In the genomic region with DNA sequence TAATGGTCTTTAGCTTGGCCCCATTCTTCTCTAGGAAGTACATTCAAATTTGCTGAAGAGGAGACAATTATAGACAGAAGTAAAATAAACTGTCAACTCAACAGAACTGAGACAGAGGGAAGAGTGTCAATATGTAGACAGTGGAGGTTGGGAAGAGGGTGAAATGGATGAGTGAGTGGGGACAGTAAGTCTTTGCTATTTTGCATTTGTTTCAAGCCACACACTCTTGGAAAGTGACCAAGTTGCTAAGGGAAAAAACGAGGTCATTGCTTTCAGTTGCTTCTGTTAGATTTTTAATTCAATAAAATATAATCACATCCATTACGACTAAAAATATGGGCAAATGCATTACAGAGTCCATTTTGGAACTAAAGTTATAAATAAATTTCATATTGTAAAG, we compare ENCODE assay signal across 17 cellular contexts. TPM values are rescaled to one million over a fixed set of nuclear protein-coding genes. Genes with fewer than 3 reads are reported as not detected.
DNase-seq lines count a peak whose midpoint lies in the region; ATAC-seq, FAIRE-seq and TF ChIP-seq lines count a peak whose summit lies in the region.
"Had no signal": no experiment of that assay in that cellular context is flagged by ENCODE, and none has a peak within 500 bp of the region (broad histone marks: within the 10 kb centered on the region; RNA-seq: fewer than 3 reads in every experiment).

No MANE protein-coding gene starts in this region.

- intact Hi-C loops in Right ventricle myocardium superior (cut with DNase I), result no loop called here

- H3K36me3 ChIP-seq in adipocyte (ENCODE audit: control insufficient read depth, insufficient read depth, low read length, severe bottlenecking), result peaks cover 3% of the 10 kb centered on the region
- peaks cover 4% of the 10 kb centered on the region for H3K36me3 ChIP-seq in suprapubic skin

- TF ChIP-seq POLR2A in A549 (IDR thresholded peaks at IDR 0.05; ENCODE audit: low read length) (no peak), suprapubic skin (IDR thresholded peaks at IDR 0.05) (no peak)

- no peaks in the 10 kb centered on the region for H3K27me3 ChIP-seq in adipocyte (replicated peaks; ENCODE audit: control insufficient read depth, insufficient read depth, low read length)
- no peaks in the 10 kb centered on the region for H3K27me3 ChIP-seq in suprapubic skin
- H3K27me3 ChIP-seq: esophagus squamous epithelium, testis had no signal

- H3K4me2 ChIP-seq in A549, result no peak overlapping the region
- H3K4me2 ChIP-seq: GM23338 had no signal

- FAIRE-seq in A549 (lab: Jason Lieb, UNC), result no peak

- no peak overlapping the region for H3K9ac ChIP-seq in adipocyte (ENCODE audit: low read length)

- H3K4me1 ChIP-seq in A549 (peaks cover 11% of the 10 kb centered on the region), adipocyte (ENCODE audit: control insufficient read depth, insufficient read depth, low read length) (peaks cover 15% of the 10 kb centered on the region), suprapubic skin (no peaks in the 10 kb centered on the region)
- H3K4me1 ChIP-seq: esophagus squamous epithelium, testis had no signal

- H3K4me3 ChIP-seq in A549 (no peak overlapping the region), adipocyte (ENCODE audit: low read length) (no peak overlapping the region), fibroblast of the aortic adventitia (ENCODE audit: low read depth, low read length) (no peak overlapping the region), suprapubic skin (no peak overlapping the region)
- H3K4me3 ChIP-seq: esophagus squamous epithelium, GM23338, lower lobe of right lung, testis had no signal

- POLR2A ChIA-PET in A549 (lab: Yijun Ruan, JAX), result no interaction called here

- H3K27ac ChIP-seq in A549 (no peak overlapping the region), suprapubic skin (no peak overlapping the region)
- H3K27ac ChIP-seq: esophagus squamous epithelium, lower lobe of right lung, testis had no signal

- TF ChIP-seq CTCF in A549 (IDR thresholded peaks at IDR 0.05) (no peak), fibroblast of the aortic adventitia (IDR thresholded peaks at IDR 0.05; ENCODE audit: insufficient read depth, low read length) (no peak), suprapubic skin (IDR thresholded peaks at IDR 0.05) (no peak)

- no peak for DNase-seq in A549 (ENCODE audit: low read depth in 1 of 2, low spot score in 1 of 2)
- peak; percentile 23 for DNase-seq in adipocyte (ENCODE audit: low read depth)
- DNase-seq in fibroblast of the aortic adventitia (ENCODE audit: low read depth), result peak; percentile 12
- DNase-seq in Right ventricle myocardium superior, result no peak
- no peak for DNase-seq in suprapubic skin (ENCODE audit: low spot score in 2 of 2)
- DNase-seq: activated CD4-positive, alpha-beta T cell treated with anti-CD3 and anti-CD28 coated beads, Interleukin-2, amount 50 U/mL, for 48 hours; amygdala; Caco-2; esophagus squamous epithelium; lower lobe of right lung; NCI-H1092; NCI-H2227 treated with DMSO at 0.1 percent for 48 hours; testis had no signal

- CTCF ChIA-PET in A549 (lab: Yijun Ruan, JAX), result interaction anchor here (1.3 to 1.6 kb wide), 2 partner anchors 9 to 77 kb away, joined by 3 to 5 read pairs; no protein-coding TSS in a partner anchor

- no peaks in the 10 kb centered on the region for H3K9me3 ChIP-seq in A549
- no peaks in the 10 kb centered on the region for H3K9me3 ChIP-seq in adipocyte (ENCODE audit: control insufficient read depth, low read length)
- H3K9me3 ChIP-seq in suprapubic skin, result no peaks in the 10 kb centered on the region
- H3K9me3 ChIP-seq: Caco-2, esophagus squamous epithelium, lower lobe of right lung, testis had no signal

- WGBS in A549 (ENCODE audit: missing lambda C conversion rate), result 62% methylated on average over 2 of the region's 2 CpGs
- WGBS in suprapubic skin, result 40% methylated on average over 2 of the region's 2 CpGs

- no peak for TF ChIP-seq RAD21 in A549 (conservative IDR thresholded peaks at IDR 0.05 in 1 of 2, IDR thresholded peaks at IDR 0.05 in 1 of 2)

- TF ChIP-seq EP300 in A549 (IDR thresholded peaks at IDR 0.05) (no peak), suprapubic skin (IDR thresholded peaks at IDR 0.05) (no peak)

- ATAC-seq in A549 (no peak), GM21447 (IDR thresholded peaks at IDR 0.05; ENCODE audit: unreplicated experiment) (peak; percentile 58), Right ventricle myocardium superior (ENCODE audit: poor library complexity) (no peak), HG03457 (IDR thresholded peaks at IDR 0.05; ENCODE audit: unreplicated experiment) (no peak), HG02571 (IDR thresholded peaks at IDR 0.05; ENCODE audit: unreplicated experiment) (no peak)
- ATAC-seq: lower lobe of right lung had no signal

TF ChIP-seq in A549, 52 proteins besides CTCF, POLR2A, EP300 and RAD21:
- TF ChIP-seq MAZ (IDR thresholded peaks at IDR 0.05; ENCODE audit: borderline replicate concordance, low read depth, low read length), result no peak
- peak; percentile 36 for TF ChIP-seq MAFK (IDR thresholded peaks at IDR 0.05; ENCODE audit: partially characterized antibody)

RNA-seq across cellular contexts. Expression of a gene that starts 47.8 kb away (rescaled TPM):
- polyA plus RNA-seq in A549 (2011; rRNA removed) (17.4 and 18.9 TPM in 2 replicates), A549 (2017; fragmentation: RNase III; extraction: RNeasy Plus Mini Kit Qiagen cat#74134 plus additional on column Dnase treatment) (11.1 to 11.5 TPM (median 11.4 TPM) in 3 replicates)
- 7.8 and 9.5 TPM in 2 replicates for polyA plus RNA-seq in A549 (2012; cell fraction: cytosol; rRNA removed)
- 8.5 and 8.6 TPM in 2 replicates for polyA plus RNA-seq in A549 (2012; cell fraction: nucleus; rRNA removed)
- 38.1 and 42.6 TPM in 2 replicates for polyA minus RNA-seq in A549 (2011; rRNA and poly(A)+ RNA removed)
- total RNA-seq in fibroblast of the aortic adventitia (ENCODE audit: low replicate concordance) (38.0 and 39.6 TPM in 2 replicates), Right ventricle myocardium superior (15.9 TPM), suprapubic skin (10 to 100 TPM; 18.8 to 27.0 (median 23.6) TPM)

Comparison
In these comparisons a context has a peak if more than half of its experiments do, and no peak if none do; other contexts are left out.
1. DNase-seq: peak in adipocyte (single experiment) and fibroblast of the aortic adventitia (single experiment); none in A549 (0 of 2), Right ventricle myocardium superior (single experiment) and suprapubic skin (0 of 2).